Comparison of ENCODE assay signal across 8 cellular contexts in the genomic region with DNA sequence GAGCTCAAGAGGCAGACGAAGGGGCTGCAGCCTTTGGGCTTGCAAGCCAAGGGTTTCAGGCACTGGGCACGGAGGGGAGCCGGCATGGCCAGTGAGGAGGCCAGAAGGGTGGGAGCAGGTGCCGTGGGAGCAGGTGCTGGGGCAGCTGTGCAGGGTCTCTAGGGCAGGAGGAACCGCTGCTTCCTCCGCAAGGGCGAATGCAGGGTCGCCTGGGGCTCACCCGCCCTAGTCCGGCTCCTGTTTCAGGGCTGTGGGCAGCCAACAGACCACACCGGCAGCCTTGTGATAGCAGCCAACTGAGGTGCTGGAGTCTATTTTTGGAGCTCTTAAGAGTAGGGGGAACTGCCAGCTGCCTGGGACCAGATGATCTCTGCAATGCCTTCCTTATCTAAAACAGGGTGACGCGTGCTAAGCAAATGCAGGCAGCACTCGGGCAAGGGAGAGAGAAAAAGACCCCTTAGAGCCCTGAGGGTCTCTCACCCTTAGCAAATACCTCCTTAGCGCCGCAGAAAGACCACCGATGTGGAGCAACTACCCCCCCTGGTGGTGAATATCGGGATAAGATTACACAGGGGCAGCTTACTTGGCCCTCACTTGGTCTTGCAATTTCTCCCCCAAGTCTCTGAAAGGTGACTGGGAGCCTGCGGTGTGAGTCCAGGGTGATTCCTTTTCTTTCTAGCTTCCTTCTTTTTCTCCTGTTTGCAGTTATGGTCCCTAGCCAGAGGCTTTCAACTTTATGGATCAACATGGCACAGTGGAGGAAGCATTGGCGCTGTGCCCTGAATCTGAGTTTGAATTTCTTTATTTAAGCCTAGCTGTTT. TPM values are rescaled to one million over a fixed set of nuclear protein-coding genes. Genes with fewer than 3 reads are reported as not detected.
DNase-seq lines count a peak whose midpoint lies in the region; ATAC-seq and TF ChIP-seq lines count a peak whose summit lies in the region.

No MANE protein-coding gene starts in this region.

- H3K36me3 ChIP-seq in iPS-15b (ENCODE audit: control insufficient read depth, insufficient read depth, low read length) (no peaks in the 10 kb centered on the region), spleen (no peaks in the 10 kb centered on the region)

- TF ChIP-seq CTCF in astrocyte of the cerebellum (IDR thresholded peaks at IDR 0.05; ENCODE audit: low read depth, low read length, missing control alignments) (peak; percentile 72), spleen (IDR thresholded peaks at IDR 0.05 in 8 of 11, conservative IDR thresholded peaks at IDR 0.05 in 3 of 11) (peak; percentile 74 to 91 (median 84))

- in situ Hi-C loops in astrocyte of the cerebellum (cut with HindIII; ENCODE audit: low sequenced_read_pairs), result no loop called here

- no peaks in the 10 kb centered on the region for H3K9me3 ChIP-seq in iPS-15b (ENCODE audit: control insufficient read depth, insufficient read depth, low read length)
- H3K9me3 ChIP-seq in spleen, result no peaks in the 10 kb centered on the region

- DNase-seq in COR-L47 (lab: John Stamatoyannopoulos, UW) (peak; percentile 70), NCI-H1694 (lab: John Stamatoyannopoulos, UW) (peak; percentile 77), T-helper 22 cell (ENCODE audit: low read depth) (peak; percentile 23), astrocyte of the cerebellum (ENCODE audit: low read depth) (peak; percentile 47), spleen (peak; percentile 81)

- H3K9ac ChIP-seq in iPS-15b (ENCODE audit: low read depth, low read length), result peak overlapping the region; percentile 17

- no peak for TF ChIP-seq POLR2A in spleen (IDR thresholded peaks at IDR 0.05)

- H3K4me3 ChIP-seq in astrocyte of the cerebellum (ENCODE audit: low read depth, low read length) (no peak overlapping the region), iPS-15b (ENCODE audit: low read depth, low read length) (peak overlapping the region; percentile 48), spleen (peak overlapping the region in 2 of 8 donors; percentile 18 to 41)

- no peak overlapping the region for H3K27ac ChIP-seq in spleen

- H3K4me1 ChIP-seq in iPS-15b (ENCODE audit: control insufficient read depth, insufficient read depth, low read length) (peaks cover 2% of the 10 kb centered on the region), spleen (peaks cover 9 to 46% (median 16%) of the 10 kb centered on the region in 6 donors)

- intact Hi-C loops in spleen (cut with DNase I; ENCODE audit: low total_unique reads), result no loop called here

- ATAC-seq in GM21786 (IDR thresholded peaks at IDR 0.05; ENCODE audit: unreplicated experiment) (peak; percentile 60), HG03520 (IDR thresholded peaks at IDR 0.05; ENCODE audit: unreplicated experiment) (no peak)

- WGBS in spleen, 5 donors, result 7 to 13% (median 9%) methylated on average over 14 to 20 of the region's 20 CpGs

- H3K27me3 ChIP-seq in iPS-15b (ENCODE audit: control insufficient read depth, insufficient read depth, low read length) (peaks cover 47% of the 10 kb centered on the region), spleen (replicated peaks in 1 of 7) (peaks cover 0 to 24% (median 0%) of the 10 kb centered on the region in 7 donors)

RNA-seq across cellular contexts. Expression of gene MAPKAPK2, which starts 20.7 kb away (rescaled TPM):
- 100 to 1,000 TPM in 5 of 7 donors, 10 to 100 TPM in 2; 82.0 to 129 (median 104) TPM for total RNA-seq in spleen
- 10 to 100 TPM; 42.2 to 68.1 (median 53.4) TPM for polyA plus RNA-seq in spleen

RNA-seq across cellular contexts. Expression of gene DYRK3, which starts 28.7 kb away (rescaled TPM):
- 1 to 10 TPM; 2.4 to 6.6 (median 4.3) TPM for total RNA-seq in spleen
- polyA plus RNA-seq in spleen, result 1 to 10 TPM in 1 of 3 donors, under 1 TPM in 2; 0.65 to 1.4 (median 0.89) TPM

RNA-seq across cellular contexts. Expression of gene EIF2D, which starts 51.8 kb away (rescaled TPM):
- 10 to 100 TPM; 38.7 to 48.6 (median 43.0) TPM for total RNA-seq in spleen
- polyA plus RNA-seq in spleen, result 10 to 100 TPM; 41.8 to 51.6 (median 50.0) TPM

Comparison
In these comparisons a context has a peak if more than half of its experiments do, and no peak if none do; other contexts are left out.
1. DNase-seq: peak in every context shown above with its lines; median percentile 81 in spleen; 77 in NCI-H1694; 70 in COR-L47; 47 in astrocyte of the cerebellum; 23 in T-helper 22 cell.